Comparison of ENCODE assay signal across 10 cellular contexts in genomic region chr11:95698939-95699562, GRCh38.
DNase-seq lines count a peak whose midpoint lies in the region; ATAC-seq lines count a peak whose summit lies in the region.
"Had no signal": no experiment of that assay in that cellular context is flagged by ENCODE, and none has a peak within 500 bp of the region (broad histone marks: within the 10 kb centered on the region; RNA-seq: fewer than 3 reads in every experiment).

No MANE protein-coding gene starts in this region.

- no peaks in the 10 kb centered on the region for H3K27me3 Mint-ChIP-seq in activated T-cell treated with anti-CD3 and anti-CD28 coated beads, Interleukin-2, amount 50 U/mL, for 24 hours
- no peaks in the 10 kb centered on the region for H3K27me3 Mint-ChIP-seq in activated T-helper 1 cell treated with anti-CD3 and anti-CD28 coated beads, Interleukin-12 subunit alpha, Interleukin-12 subunit beta, Interleukin-2, Interleukin-4 antibody, amounts not matched to agents 30 ng/mL and 10 ng/mL and 1 ng/mL, durations not matched to agents 14 hours and 24 hours and 36 hours (ENCODE audit: insufficient read depth)
- H3K27me3 Mint-ChIP-seq in stimulated activated naive CD8-positive, alpha-beta T cell treated with anti-CD3 and anti-CD28 coated beads, Interleukin-15, amount 100 ng/mL, for 72 hours: no peaks in the 10 kb centered on the region

- ATAC-seq in stimulated activated naive CD8-positive, alpha-beta T cell treated with anti-CD3 and anti-CD28 coated beads, Interleukin-15, amount 100 ng/mL, for 72 hours: no peak
- ATAC-seq in GM18868 (IDR thresholded peaks at IDR 0.05; ENCODE audit: unreplicated experiment) (no peak), GM21526 (IDR thresholded peaks at IDR 0.05; ENCODE audit: low FRiP score, unreplicated experiment) (no peak), HG03025 (IDR thresholded peaks at IDR 0.05; ENCODE audit: low FRiP score, unreplicated experiment) (no peak)

- DNase-seq in activated T-cell treated with anti-CD3 and anti-CD28 coated beads, Interleukin-2, amount 50 U/mL, for 24 hours: no peak
- no peak for DNase-seq in activated T-cell treated with anti-CD3 and anti-CD28 coated beads, Interleukin-2, amount 50 U/mL, for 48 hours
- DNase-seq in activated T-helper 1 cell treated with anti-CD3 and anti-CD28 coated beads, Interleukin-12 subunit alpha, Interleukin-12 subunit beta, Interleukin-2, Interleukin-4 antibody, amounts not matched to agents 30 ng/mL and 10 ng/mL and 1 ng/mL, durations not matched to agents 14 hours and 24 hours and 36 hours (ENCODE audit: low spot score): no peak
- DNase-seq in globus pallidus (ENCODE audit: low spot score): peak; percentile 24
- no peak for DNase-seq in stimulated activated naive CD8-positive, alpha-beta T cell treated with anti-CD3 and anti-CD28 coated beads, Interleukin-15, amount 100 ng/mL, for 72 hours
- DNase-seq: H7, mucosa of descending colon had no signal

- peaks cover 12% of the 10 kb centered on the region for H3K9me3 Mint-ChIP-seq in activated T-cell treated with anti-CD3 and anti-CD28 coated beads, Interleukin-2, amount 50 U/mL, for 24 hours
- peaks cover 15% of the 10 kb centered on the region for H3K9me3 Mint-ChIP-seq in activated T-helper 1 cell treated with anti-CD3 and anti-CD28 coated beads, Interleukin-12 subunit alpha, Interleukin-12 subunit beta, Interleukin-2, Interleukin-4 antibody, amounts not matched to agents 30 ng/mL and 10 ng/mL and 1 ng/mL, durations not matched to agents 14 hours and 24 hours and 36 hours
- peaks cover 0 to 9% of the 10 kb centered on the region in 2 donors for H3K9me3 Mint-ChIP-seq in stimulated activated naive CD8-positive, alpha-beta T cell treated with anti-CD3 and anti-CD28 coated beads, Interleukin-15, amount 100 ng/mL, for 72 hours

- H3K4me3 Mint-ChIP-seq in activated T-cell treated with anti-CD3 and anti-CD28 coated beads, Interleukin-2, amount 50 U/mL, for 24 hours: peak overlapping the region; percentile 65
- peak overlapping the region; percentile 73 for H3K4me3 Mint-ChIP-seq in activated T-helper 1 cell treated with anti-CD3 and anti-CD28 coated beads, Interleukin-12 subunit alpha, Interleukin-12 subunit beta, Interleukin-2, Interleukin-4 antibody, amounts not matched to agents 30 ng/mL and 10 ng/mL and 1 ng/mL, durations not matched to agents 14 hours and 24 hours and 36 hours
- H3K4me3 Mint-ChIP-seq in stimulated activated naive CD8-positive, alpha-beta T cell treated with anti-CD3 and anti-CD28 coated beads, Interleukin-15, amount 100 ng/mL, for 72 hours: peak overlapping the region; percentile 68 to 71

- peaks cover 68% of the 10 kb centered on the region for H3K4me1 Mint-ChIP-seq in activated T-cell treated with anti-CD3 and anti-CD28 coated beads, Interleukin-2, amount 50 U/mL, for 24 hours (ENCODE audit: low read depth)
- H3K4me1 Mint-ChIP-seq in activated T-helper 1 cell treated with anti-CD3 and anti-CD28 coated beads, Interleukin-12 subunit alpha, Interleukin-12 subunit beta, Interleukin-2, Interleukin-4 antibody, amounts not matched to agents 30 ng/mL and 10 ng/mL and 1 ng/mL, durations not matched to agents 14 hours and 24 hours and 36 hours (ENCODE audit: low read depth): peaks cover 75% of the 10 kb centered on the region
- H3K4me1 Mint-ChIP-seq in stimulated activated naive CD8-positive, alpha-beta T cell treated with anti-CD3 and anti-CD28 coated beads, Interleukin-15, amount 100 ng/mL, for 72 hours: peaks cover 69% of the 10 kb centered on the region

- H3K36me3 Mint-ChIP-seq in activated T-cell treated with anti-CD3 and anti-CD28 coated beads, Interleukin-2, amount 50 U/mL, for 24 hours (ENCODE audit: low read depth): peaks cover 13% of the 10 kb centered on the region
- peaks cover 19% of the 10 kb centered on the region for H3K36me3 Mint-ChIP-seq in activated T-helper 1 cell treated with anti-CD3 and anti-CD28 coated beads, Interleukin-12 subunit alpha, Interleukin-12 subunit beta, Interleukin-2, Interleukin-4 antibody, amounts not matched to agents 30 ng/mL and 10 ng/mL and 1 ng/mL, durations not matched to agents 14 hours and 24 hours and 36 hours (ENCODE audit: low read depth)

- intact Hi-C loops in activated T-helper 1 cell treated with anti-CD3 and anti-CD28 coated beads, Interleukin-12 subunit alpha, Interleukin-12 subunit beta, Interleukin-2, Interleukin-4 antibody, amounts not matched to agents 30 ng/mL and 10 ng/mL and 1 ng/mL, durations not matched to agents 14 hours and 24 hours and 36 hours (cut with micrococcal nuclease): loop anchor here (1.0 to 2.0 kb wide), 5 partner anchors 10 to 115 kb away; no protein-coding TSS in a partner anchor

- H3K27ac Mint-ChIP-seq in activated T-cell treated with anti-CD3 and anti-CD28 coated beads, Interleukin-2, amount 50 U/mL, for 24 hours: peak overlapping the region; percentile 95
- H3K27ac Mint-ChIP-seq in activated T-helper 1 cell treated with anti-CD3 and anti-CD28 coated beads, Interleukin-12 subunit alpha, Interleukin-12 subunit beta, Interleukin-2, Interleukin-4 antibody, amounts not matched to agents 30 ng/mL and 10 ng/mL and 1 ng/mL, durations not matched to agents 14 hours and 24 hours and 36 hours: peak overlapping the region; percentile 95
- H3K27ac Mint-ChIP-seq in stimulated activated naive CD8-positive, alpha-beta T cell treated with anti-CD3 and anti-CD28 coated beads, Interleukin-15, amount 100 ng/mL, for 72 hours: peak overlapping the region; percentile 51 to 95
